ENCODE assay signal across 12 cellular contexts in genomic region chr11:19394525-19395016, GRCh38.
DNase-seq lines count a peak whose midpoint lies in the region; ATAC-seq and TF ChIP-seq lines count a peak whose summit lies in the region.
"Had no signal": no experiment of that assay in that cellular context is flagged by ENCODE, and none has a peak within 500 bp of the region (broad histone marks: within the 10 kb centered on the region; RNA-seq: fewer than 3 reads in every experiment).

No MANE protein-coding gene starts in this region.

- H3K27me3 Mint-ChIP-seq in stimulated activated memory B cell treated with anti-CD40 and anti-IgM and Interleukin-4, amounts not matched to agents 10 μg/mL and 1 μg/mL and 100 μg/mL, for 72 hours: no peaks in the 10 kb centered on the region

- H3K9me2 ChIP-seq in Loucy (replicated peaks; ENCODE audit: low read depth, low read length) (no peaks in the 10 kb centered on the region), PC-9 (ENCODE audit: insufficient read depth) (no peaks in the 10 kb centered on the region)

- peaks cover 14% of the 10 kb centered on the region for H3K4me1 ChIP-seq in Loucy (ENCODE audit: insufficient read depth, low read length, poor library complexity, severe bottlenecking)
- H3K4me1 ChIP-seq in PC-9 (replicated peaks; ENCODE audit: insufficient read depth): peaks cover 22% of the 10 kb centered on the region

- no peak overlapping the region for H3K4me3 Mint-ChIP-seq in stimulated activated memory B cell treated with anti-CD40 and anti-IgM and Interleukin-4, amounts not matched to agents 10 μg/mL and 1 μg/mL and 100 μg/mL, for 72 hours
- H3K4me3 Mint-ChIP-seq: T-cell had no signal

- ATAC-seq in GM19324 (IDR thresholded peaks at IDR 0.05; ENCODE audit: low FRiP score, unreplicated experiment) (peak; percentile 61), HG02759 (IDR thresholded peaks at IDR 0.05; ENCODE audit: unreplicated experiment) (peak; percentile 88), left cardiac atrium (no peak)
- no peak for ATAC-seq in stimulated activated memory B cell treated with anti-CD40 and anti-IgM and Interleukin-4, amounts not matched to agents 10 μg/mL and 1 μg/mL and 100 μg/mL, for 72 hours
- ATAC-seq: T-cell had no signal

- peaks cover 7% of the 10 kb centered on the region for H3K9me3 Mint-ChIP-seq in stimulated activated memory B cell treated with anti-CD40 and anti-IgM and Interleukin-4, amounts not matched to agents 10 μg/mL and 1 μg/mL and 100 μg/mL, for 72 hours

- in situ Hi-C loops in GM13976 (cut with MboI; ENCODE audit: low sequenced_read_pairs, unreplicated experiment): no loop called here

- CTCF ChIA-PET in PC-9 (lab: Charles Lee): no interaction called here

- BruUV-seq in PC-9 (replicated peaks; lab: Mats Ljungman, UMichigan): no TSS peak

- H3K4me3 ChIP-seq in Loucy (ENCODE audit: low read length, poor library complexity, severe bottlenecking) (peak overlapping the region; percentile 26), PC-9 (no peak overlapping the region)

- no peaks in the 10 kb centered on the region for H3K36me3 Mint-ChIP-seq in stimulated activated memory B cell treated with anti-CD40 and anti-IgM and Interleukin-4, amounts not matched to agents 10 μg/mL and 1 μg/mL and 100 μg/mL, for 72 hours
- H3K36me3 Mint-ChIP-seq: T-cell had no signal

- H3K27me3 ChIP-seq in Loucy (ENCODE audit: insufficient read depth, low read length, poor library complexity, severe bottlenecking) (peaks cover 51% of the 10 kb centered on the region), PC-9 (ENCODE audit: insufficient read depth, low read depth) (no peaks in the 10 kb centered on the region)

- DNase-seq in GM13976 (ENCODE audit: low spot score): peak; percentile 22
- DNase-seq in left cardiac atrium: no peak
- no peak for DNase-seq in PC-9
- DNase-seq in OCI-M2 (lab: John Stamatoyannopoulos, UW; ENCODE audit: unreplicated experiment): no peak
- DNase-seq: KG1, NCI-H510A treated with DMSO at 0.1 percent for 48 hours, small intestine, T-cell had no signal

- no peak overlapping the region for H2AFZ ChIP-seq in Loucy (ENCODE audit: low read length)
- no peak overlapping the region for H2AFZ ChIP-seq in PC-9

- H3K36me3 ChIP-seq in Loucy (ENCODE audit: insufficient read depth, low read length) (no peaks in the 10 kb centered on the region), PC-9 (ENCODE audit: low read depth) (no peaks in the 10 kb centered on the region)

- no peak for TF ChIP-seq CTCF in GM13976 (IDR thresholded peaks at IDR 0.05; ENCODE audit: borderline replicate concordance, control extremely low read depth, extremely low read depth, insufficient read depth, missing control alignments)
- TF ChIP-seq CTCF in Loucy (conservative IDR thresholded peaks at IDR 0.05; ENCODE audit: low read length): no peak
- no peak for TF ChIP-seq CTCF in PC-9 (conservative IDR thresholded peaks at IDR 0.05)

- intact Hi-C loops in left cardiac atrium (cut with DNase I): no loop called here
- intact Hi-C loops in PC-9 (cut with micrococcal nuclease; ENCODE audit: unreplicated experiment): no loop called here

- H3K27ac Mint-ChIP-seq in stimulated activated memory B cell treated with anti-CD40 and anti-IgM and Interleukin-4, amounts not matched to agents 10 μg/mL and 1 μg/mL and 100 μg/mL, for 72 hours: no peak overlapping the region
- H3K27ac Mint-ChIP-seq: T-cell had no signal

- POLR2A ChIA-PET in PC-9 (lab: Charles Lee; ENCODE audit: unreplicated experiment): no interaction called here

- H3K9me3 ChIP-seq in Loucy (ENCODE audit: insufficient read depth, low read depth, low read length): no peaks in the 10 kb centered on the region
- no peaks in the 10 kb centered on the region for H3K9me3 ChIP-seq in PC-9 (ENCODE audit: insufficient read depth, low read depth)

- no peaks in the 10 kb centered on the region for H3K4me1 Mint-ChIP-seq in stimulated activated memory B cell treated with anti-CD40 and anti-IgM and Interleukin-4, amounts not matched to agents 10 μg/mL and 1 μg/mL and 100 μg/mL, for 72 hours
- H3K4me1 Mint-ChIP-seq: T-cell had no signal

- no peaks in the 10 kb centered on the region; the same call in 1 of the 2 replicates for H3F3A ChIP-seq in Loucy (ENCODE audit: low read depth)
- peaks cover 19% of the 10 kb centered on the region for H3F3A ChIP-seq in PC-9 (ENCODE audit: insufficient read depth, low read depth)

- no peaks in the 10 kb centered on the region for H3K79me2 ChIP-seq in Loucy (ENCODE audit: insufficient read depth, low read length)
- no peaks in the 10 kb centered on the region for H3K79me2 ChIP-seq in PC-9 (ENCODE audit: low read depth)

- H3K4me2 ChIP-seq in Loucy (ENCODE audit: low read depth, low read length, poor library complexity, severe bottlenecking) (peak overlapping the region; percentile 57), PC-9 (no peak overlapping the region)

- no peak overlapping the region for H3K27ac ChIP-seq in PC-9

- H4K20me1 ChIP-seq in Loucy (ENCODE audit: insufficient read depth, low read length, poor library complexity, severe bottlenecking) (no peaks in the 10 kb centered on the region), PC-9 (ENCODE audit: insufficient read depth) (no peaks in the 10 kb centered on the region)

- H3K9ac ChIP-seq in Loucy (ENCODE audit: low read depth, low read length, poor library complexity, severe bottlenecking): no peak overlapping the region

Comparison
In these comparisons a context has a peak if more than half of its experiments do, and no peak if none do; other contexts are left out.
1. ATAC-seq: peak in GM19324 (single experiment) and HG02759 (single experiment); none in stimulated activated memory B cell treated with anti-CD40 and anti-IgM and Interleukin-4, amounts not matched to agents 10 μg/mL and 1 μg/mL and 100 μg/mL, for 72 hours (single experiment) and left cardiac atrium (0 of 2).